3 cellular contexts compared by ENCODE assay signal in the genomic region with DNA sequence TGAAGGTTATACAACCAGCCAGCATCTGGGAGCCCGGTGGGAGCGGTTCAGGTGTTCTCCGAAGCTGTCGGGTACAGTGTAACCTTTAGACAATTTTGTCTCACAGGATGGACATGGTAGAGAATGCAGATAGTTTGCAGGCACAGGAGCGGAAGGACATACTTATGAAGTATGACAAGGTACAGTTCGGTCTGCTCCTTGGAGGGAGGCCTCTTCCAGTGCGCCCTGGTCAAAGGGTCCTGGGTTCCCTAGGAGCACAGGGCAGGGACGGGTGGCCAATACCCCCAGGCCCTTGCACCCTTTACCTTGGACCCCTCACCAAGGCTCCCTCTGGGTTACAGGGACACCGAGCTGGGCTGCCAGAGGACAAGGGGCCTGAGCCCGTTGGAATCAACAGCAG. TPM values are rescaled to one million over a fixed set of nuclear protein-coding genes. Genes with fewer than 3 reads are reported as not detected.
"Had no signal": no experiment of that assay in that cellular context is flagged by ENCODE, and none has a peak within 500 bp of the region (broad histone marks: within the 10 kb centered on the region; RNA-seq: fewer than 3 reads in every experiment).

No MANE protein-coding gene starts in this region.

RNA-seq across cellular contexts. Expression of gene USP6, which starts 14.4 kb away (rescaled TPM):
- total RNA-seq: pulmonary artery endothelial cell, right atrium auricular region, smooth muscle cell had no signal
